In genomic region chr12:48978741-48979601, GRCh38 we compare ENCODE assay signal across 10 cellular contexts. TPM values are rescaled to one million over a fixed set of nuclear protein-coding genes. Genes with fewer than 3 reads are reported as not detected.
DNase-seq lines count a peak whose midpoint lies in the region; ATAC-seq and TF ChIP-seq lines count a peak whose summit lies in the region.
"Had no signal": no experiment of that assay in that cellular context is flagged by ENCODE, and none has a peak within 500 bp of the region (broad histone marks: within the 10 kb centered on the region; RNA-seq: fewer than 3 reads in every experiment).

No MANE protein-coding gene starts in this region.

- peak overlapping the region; percentile 51 for H3K4me2 ChIP-seq in KMS-11

- TF ChIP-seq CTCF in KMS-11 (conservative IDR thresholded peaks at IDR 0.05; ENCODE audit: low read depth, low read length): no peak
- no peak for TF ChIP-seq CTCF in coronary artery (IDR thresholded peaks at IDR 0.05)
- TF ChIP-seq CTCF in neural crest cell (conservative IDR thresholded peaks at IDR 0.05): no peak

- peaks cover 0 to 9% (median 0%) of the 10 kb centered on the region in 7 donors for H3K9me3 Mint-ChIP-seq in CD4-positive, CD25-positive, alpha-beta regulatory T cell
- H3K9me3 Mint-ChIP-seq in neural crest cell: no peaks in the 10 kb centered on the region

- peak overlapping the region in 1 of 3 donors; percentile 83 for H3K27ac Mint-ChIP-seq in CD4-positive, CD25-positive, alpha-beta regulatory T cell
- H3K27ac Mint-ChIP-seq in neural crest cell (ENCODE audit: unreplicated experiment): no peak overlapping the region

- ATAC-seq in CD4-positive, CD25-positive, alpha-beta regulatory T cell (ENCODE audit: low read depth in 2 of 2): no peak
- ATAC-seq in HG03135 (IDR thresholded peaks at IDR 0.05; ENCODE audit: unreplicated experiment) (no peak), HG03097 (IDR thresholded peaks at IDR 0.05; ENCODE audit: low FRiP score, unreplicated experiment) (no peak)

- no peak for DNase-seq in CD4-positive, CD25-positive, alpha-beta regulatory T cell
- DNase-seq in coronary artery (ENCODE audit: low spot score) (no peak), neural crest cell (ENCODE audit: low read depth, low spot score) (no peak), hepatic stellate cell (ENCODE audit: low spot score) (no peak), NCI-H2227 (lab: John Stamatoyannopoulos, UW; ENCODE audit: unreplicated experiment) (no peak)

- H3K79me2 ChIP-seq in KMS-11 (ENCODE audit: insufficient read depth, low read depth): no peaks in the 10 kb centered on the region

- peaks cover 80% of the 10 kb centered on the region for H3K27me3 Mint-ChIP-seq in CD4-positive, CD25-positive, alpha-beta regulatory T cell
- H3K27me3 Mint-ChIP-seq in neural crest cell (ENCODE audit: low read depth): peaks cover 99% of the 10 kb centered on the region

- H3K4me1 ChIP-seq in CD4-positive, CD25-positive, alpha-beta regulatory T cell (ENCODE audit: control insufficient read depth, insufficient read depth, low read length, poor library complexity, severe bottlenecking): peaks cover 54% of the 10 kb centered on the region
- peaks cover 27% of the 10 kb centered on the region for H3K4me1 ChIP-seq in KMS-11 (ENCODE audit: low read depth, poor library complexity, severe bottlenecking)

- H3K27me3 ChIP-seq in CD4-positive, CD25-positive, alpha-beta regulatory T cell (ENCODE audit: control insufficient read depth, insufficient read depth, low read length): peaks cover 28% of the 10 kb centered on the region
- H3K27me3 ChIP-seq in KMS-11 (ENCODE audit: insufficient read depth, low read depth): peaks cover 48% of the 10 kb centered on the region

- peak overlapping the region; percentile 87 to 92 (median 90) for H3K4me3 Mint-ChIP-seq in CD4-positive, CD25-positive, alpha-beta regulatory T cell
- H3K4me3 Mint-ChIP-seq in neural crest cell: peak overlapping the region; percentile 69

- no peak overlapping the region for H3K27ac ChIP-seq in CD4-positive, CD25-positive, alpha-beta regulatory T cell (ENCODE audit: insufficient read depth, low read length, poor library complexity, severe bottlenecking)
- H3K27ac ChIP-seq in KMS-11 (no peak overlapping the region), coronary artery (no peak overlapping the region)

- peak overlapping the region; percentile 87 for H2AFZ ChIP-seq in KMS-11 (ENCODE audit: low read depth)

- no peaks in the 10 kb centered on the region for H4K20me1 ChIP-seq in KMS-11 (ENCODE audit: insufficient read depth)

- peak overlapping the region; percentile 68 for H3K4me3 ChIP-seq in CD4-positive, CD25-positive, alpha-beta regulatory T cell (ENCODE audit: low read depth, low read length)
- H3K4me3 ChIP-seq in KMS-11 (IDR thresholded peaks at IDR 0.05; ENCODE audit: insufficient read depth, low read depth, low read length) (no peak overlapping the region), coronary artery (peak overlapping the region; percentile 59)

- H3K36me3 Mint-ChIP-seq in CD4-positive, CD25-positive, alpha-beta regulatory T cell: no peaks in the 10 kb centered on the region
- no peaks in the 10 kb centered on the region for H3K36me3 Mint-ChIP-seq in neural crest cell (ENCODE audit: low read depth)

- no peaks in the 10 kb centered on the region for H3K9me3 ChIP-seq in CD4-positive, CD25-positive, alpha-beta regulatory T cell (ENCODE audit: control insufficient read depth in 2 of 2, low read length in 2 of 2)

- peaks cover 0 to 49% (median 18%) of the 10 kb centered on the region in 4 donors for H3K4me1 Mint-ChIP-seq in CD4-positive, CD25-positive, alpha-beta regulatory T cell
- peaks cover 24% of the 10 kb centered on the region for H3K4me1 Mint-ChIP-seq in neural crest cell

- H3K9ac ChIP-seq in KMS-11: no peak overlapping the region

- no peaks in the 10 kb centered on the region for H3K36me3 ChIP-seq in CD4-positive, CD25-positive, alpha-beta regulatory T cell (ENCODE audit: control insufficient read depth, insufficient read depth, low read length)
- H3K36me3 ChIP-seq in KMS-11 (ENCODE audit: insufficient read depth): no peaks in the 10 kb centered on the region

RNA-seq across cellular contexts. Expression of gene WNT1, which starts 0.8 kb away (rescaled TPM):
- 0.62 TPM for total RNA-seq in CD4-positive, CD25-positive, alpha-beta regulatory T cell
- polyA plus RNA-seq in CD4-positive, CD25-positive, alpha-beta regulatory T cell: under 1 TPM in 1 of 4 donors, not detected in 3; 0.39 TPM
- total RNA-seq in neural crest cell: 1.2 and 2.1 TPM in 2 replicates
- total RNA-seq: kidney epithelial cell, subcutaneous adipose tissue had no signal

RNA-seq across cellular contexts. Expression of gene WNT10B, which starts 7.4 kb away (rescaled TPM):
- 1.6 TPM for total RNA-seq in CD4-positive, CD25-positive, alpha-beta regulatory T cell
- not detected for polyA plus RNA-seq in CD4-positive, CD25-positive, alpha-beta regulatory T cell
- total RNA-seq in neural crest cell: 1.3 and 1.8 TPM in 2 replicates
- total RNA-seq: kidney epithelial cell had no signal

RNA-seq across cellular contexts. Expression of gene DDN, which starts 20.2 kb away (rescaled TPM):
- 0.39 TPM for total RNA-seq in CD4-positive, CD25-positive, alpha-beta regulatory T cell
- polyA plus RNA-seq in CD4-positive, CD25-positive, alpha-beta regulatory T cell: not detected
- 0.51 and 0.64 TPM in 2 replicates for total RNA-seq in neural crest cell
- total RNA-seq: subcutaneous adipose tissue had no signal

RNA-seq across cellular contexts. Expression of gene ARF3, which starts 21.7 kb away (rescaled TPM):
- 79.4 TPM for total RNA-seq in CD4-positive, CD25-positive, alpha-beta regulatory T cell
- 10 to 100 TPM; 21.2 to 30.5 (median 23.6) TPM for polyA plus RNA-seq in CD4-positive, CD25-positive, alpha-beta regulatory T cell
- total RNA-seq in neural crest cell: 194 and 202 TPM in 2 replicates

RNA-seq across cellular contexts. Expression of gene PRKAG1, which starts 39.6 kb away (rescaled TPM):
- 51.3 TPM for total RNA-seq in CD4-positive, CD25-positive, alpha-beta regulatory T cell
- polyA plus RNA-seq in CD4-positive, CD25-positive, alpha-beta regulatory T cell: 10 to 100 TPM; 59.3 to 83.8 (median 64.9) TPM
- total RNA-seq in neural crest cell: 58.5 and 61.9 TPM in 2 replicates
